In genomic region chr13:46796129-46796514, GRCh38 we compare ENCODE assay signal across 8 cellular contexts. TPM values are rescaled to one million over a fixed set of nuclear protein-coding genes. Genes with fewer than 3 reads are reported as not detected.
DNase-seq lines count a peak whose midpoint lies in the region; ATAC-seq lines count a peak whose summit lies in the region.

No MANE protein-coding gene starts in this region.

- H3K27ac ChIP-seq in HUES48 (ENCODE audit: low read depth, low read length) (peak overlapping the region; percentile 87), iPS-18a (ENCODE audit: low read length) (peak overlapping the region; percentile 88)

- no peak for DNase-seq in activated T-helper 2 cell treated with anti-CD3 and anti-CD28 coated beads, Interferon-gamma antibody, Interleukin-2, Interleukin-4, amounts not matched to agents 10 μg/mL and 5 μg/mL and 100 μg/mL, durations not matched to agents 14 hours and 24 hours and 36 hours (ENCODE audit: low spot score)
- no peak for DNase-seq in epidermal melanocyte (ENCODE audit: insufficient read length, low spot score)
- DNase-seq in GM19238 (ENCODE audit: insufficient read length, low spot score): no peak

- H3K4me1 Mint-ChIP-seq in activated T-helper 2 cell treated with anti-CD3 and anti-CD28 coated beads, Interferon-gamma antibody, Interleukin-2, Interleukin-4, amounts not matched to agents 10 μg/mL and 5 μg/mL and 100 μg/mL, durations not matched to agents 14 hours and 24 hours and 36 hours (ENCODE audit: low read depth): peaks cover 31% of the 10 kb centered on the region
- peaks cover 35% of the 10 kb centered on the region for H3K4me1 Mint-ChIP-seq in stimulated activated memory B cell treated with anti-CD40 and anti-IgM and Interleukin-4, amounts not matched to agents 10 μg/mL and 1 μg/mL and 100 μg/mL, for 72 hours

- H3K27me3 ChIP-seq in HUES48 (ENCODE audit: control insufficient read depth, insufficient read depth, low read length) (no peaks in the 10 kb centered on the region), iPS-18a (ENCODE audit: control insufficient read depth, insufficient read depth, low read length) (no peaks in the 10 kb centered on the region)

- H3K36me3 ChIP-seq in HUES48 (ENCODE audit: control insufficient read depth, insufficient read depth, low read length) (peaks cover 15% of the 10 kb centered on the region), iPS-18a (ENCODE audit: control insufficient read depth, low read depth, low read length) (peaks cover 1% of the 10 kb centered on the region)

- H3K4me3 ChIP-seq in HUES48 (ENCODE audit: low read depth, low read length) (peak overlapping the region; percentile 82), iPS-18a (ENCODE audit: low read length) (peak overlapping the region; percentile 92)

- H3K9ac ChIP-seq in HUES48 (ENCODE audit: low read depth, low read length) (peak overlapping the region; percentile 82; the same call in 1 of the 2 replicates), iPS-18a (ENCODE audit: low read length) (peak overlapping the region; percentile 90)

- H3K9me3 ChIP-seq in HUES48 (ENCODE audit: control insufficient read depth, insufficient read depth, low read length): no peaks in the 10 kb centered on the region
- H3K9me3 ChIP-seq in iPS-18a (ENCODE audit: control insufficient read depth, low read depth, low read length): no peaks in the 10 kb centered on the region

- H3K4me3 Mint-ChIP-seq in activated T-helper 2 cell treated with anti-CD3 and anti-CD28 coated beads, Interferon-gamma antibody, Interleukin-2, Interleukin-4, amounts not matched to agents 10 μg/mL and 5 μg/mL and 100 μg/mL, durations not matched to agents 14 hours and 24 hours and 36 hours (ENCODE audit: low read depth): peak overlapping the region; percentile 93
- H3K4me3 Mint-ChIP-seq in stimulated activated memory B cell treated with anti-CD40 and anti-IgM and Interleukin-4, amounts not matched to agents 10 μg/mL and 1 μg/mL and 100 μg/mL, for 72 hours: peak overlapping the region; percentile 93

- H3K4me1 ChIP-seq in HUES48 (ENCODE audit: control insufficient read depth, insufficient read depth, low read length) (peaks cover 26% of the 10 kb centered on the region), iPS-18a (ENCODE audit: control insufficient read depth, low read depth, low read length) (peaks cover 20% of the 10 kb centered on the region)

- H3K9me3 Mint-ChIP-seq in activated T-helper 2 cell treated with anti-CD3 and anti-CD28 coated beads, Interferon-gamma antibody, Interleukin-2, Interleukin-4, amounts not matched to agents 10 μg/mL and 5 μg/mL and 100 μg/mL, durations not matched to agents 14 hours and 24 hours and 36 hours: no peaks in the 10 kb centered on the region
- H3K9me3 Mint-ChIP-seq in stimulated activated memory B cell treated with anti-CD40 and anti-IgM and Interleukin-4, amounts not matched to agents 10 μg/mL and 1 μg/mL and 100 μg/mL, for 72 hours: no peaks in the 10 kb centered on the region

- intact Hi-C loops in activated T-helper 2 cell treated with anti-CD3 and anti-CD28 coated beads, Interferon-gamma antibody, Interleukin-2, Interleukin-4, amounts not matched to agents 10 μg/mL and 5 μg/mL and 100 μg/mL, durations not matched to agents 14 hours and 24 hours and 36 hours (cut with micrococcal nuclease): loop anchor here (2.0 kb wide), 2 partner anchors 43 to 241 kb away; no protein-coding TSS in a partner anchor

- no peaks in the 10 kb centered on the region for H3K27me3 Mint-ChIP-seq in activated T-helper 2 cell treated with anti-CD3 and anti-CD28 coated beads, Interferon-gamma antibody, Interleukin-2, Interleukin-4, amounts not matched to agents 10 μg/mL and 5 μg/mL and 100 μg/mL, durations not matched to agents 14 hours and 24 hours and 36 hours (ENCODE audit: low read depth)
- H3K27me3 Mint-ChIP-seq in stimulated activated memory B cell treated with anti-CD40 and anti-IgM and Interleukin-4, amounts not matched to agents 10 μg/mL and 1 μg/mL and 100 μg/mL, for 72 hours: no peaks in the 10 kb centered on the region

- peaks cover 16% of the 10 kb centered on the region for H3K36me3 Mint-ChIP-seq in activated T-helper 2 cell treated with anti-CD3 and anti-CD28 coated beads, Interferon-gamma antibody, Interleukin-2, Interleukin-4, amounts not matched to agents 10 μg/mL and 5 μg/mL and 100 μg/mL, durations not matched to agents 14 hours and 24 hours and 36 hours (ENCODE audit: low read depth)
- peaks cover 12% of the 10 kb centered on the region for H3K36me3 Mint-ChIP-seq in stimulated activated memory B cell treated with anti-CD40 and anti-IgM and Interleukin-4, amounts not matched to agents 10 μg/mL and 1 μg/mL and 100 μg/mL, for 72 hours

- ATAC-seq in stimulated activated memory B cell treated with anti-CD40 and anti-IgM and Interleukin-4, amounts not matched to agents 10 μg/mL and 1 μg/mL and 100 μg/mL, for 72 hours: no peak
- ATAC-seq in GM19328 (IDR thresholded peaks at IDR 0.05; ENCODE audit: unreplicated experiment) (no peak), GM18873 (IDR thresholded peaks at IDR 0.05; ENCODE audit: low FRiP score, unreplicated experiment) (no peak)

- H3K27ac Mint-ChIP-seq in activated T-helper 2 cell treated with anti-CD3 and anti-CD28 coated beads, Interferon-gamma antibody, Interleukin-2, Interleukin-4, amounts not matched to agents 10 μg/mL and 5 μg/mL and 100 μg/mL, durations not matched to agents 14 hours and 24 hours and 36 hours: peak overlapping the region; percentile 94
- H3K27ac Mint-ChIP-seq in stimulated activated memory B cell treated with anti-CD40 and anti-IgM and Interleukin-4, amounts not matched to agents 10 μg/mL and 1 μg/mL and 100 μg/mL, for 72 hours: peak overlapping the region; percentile 98

RNA-seq across cellular contexts. Expression of gene ESD, which starts 0.8 kb away (rescaled TPM):
- 125 and 126 TPM in 2 replicates for total RNA-seq in activated T-helper 2 cell treated with anti-CD3 and anti-CD28 coated beads, Interferon-gamma antibody, Interleukin-2, Interleukin-4, amounts not matched to agents 10 μg/mL and 5 μg/mL and 100 μg/mL, durations not matched to agents 14 hours and 24 hours and 36 hours
